Comparison of ENCODE assay signal across 1 cellular context in genomic region chr9:136243631-136244030, GRCh38.
TF ChIP-seq lines count a peak whose summit lies in the region.

No MANE protein-coding gene starts in this region.

TF ChIP-seq in K562, 482 proteins besides CTCF, POLR2A, EP300 and RAD21:
- no peak for TF ChIP-seq ZNF280B (CRISPR knock-in tag; IDR thresholded peaks at IDR 0.05)
- TF ChIP-seq FOXP4 (CRISPR knock-in tag; IDR thresholded peaks at IDR 0.05; ENCODE audit: borderline replicate concordance) = no peak
- TF ChIP-seq BACH1 (tag; IDR thresholded peaks at IDR 0.05) = no peak
- TF ChIP-seq CREM (IDR thresholded peaks at IDR 0.05; ENCODE audit: low read depth) = no peak
- no peak for TF ChIP-seq ZBTB49 (CRISPR knock-in tag; IDR thresholded peaks at IDR 0.05; ENCODE audit: borderline replicate concordance)
